Comparison of ENCODE assay signal across 9 cellular contexts in the genomic region with DNA sequence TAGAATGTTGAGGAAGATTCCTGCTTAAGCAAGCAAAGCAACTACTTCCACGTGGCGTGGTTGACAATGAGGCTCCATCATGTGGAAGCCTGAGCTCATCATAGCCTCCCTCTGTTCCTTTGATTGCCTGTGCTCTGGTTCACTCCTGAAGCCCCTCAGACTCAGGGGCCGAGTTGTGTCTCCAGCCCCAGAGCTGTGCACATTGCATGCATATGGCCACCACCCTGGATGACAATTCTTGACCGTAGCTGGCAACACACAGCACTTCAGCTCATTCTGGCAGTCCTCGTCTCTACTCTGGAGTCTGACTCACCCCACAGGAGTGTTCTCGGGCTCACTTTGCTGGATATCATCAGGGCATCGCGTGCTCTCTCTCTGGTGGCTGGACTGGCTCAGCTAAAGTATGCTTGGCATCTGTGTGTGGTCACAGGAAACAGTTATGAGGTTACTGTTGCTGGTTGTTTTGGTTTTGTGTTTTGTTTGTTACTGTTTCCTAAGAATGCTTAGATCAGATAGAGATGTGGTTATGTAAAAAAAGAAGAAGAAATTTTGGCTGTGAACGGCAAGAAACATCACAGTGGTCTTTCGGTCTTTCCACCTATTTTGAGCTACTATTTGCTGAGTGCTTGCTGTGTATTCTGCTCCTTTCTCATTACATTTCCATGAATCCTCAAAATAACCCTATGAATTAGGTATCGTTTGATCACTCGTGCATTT. TPM values are rescaled to one million over a fixed set of nuclear protein-coding genes. Genes with fewer than 3 reads are reported as not detected.
DNase-seq lines count a peak whose midpoint lies in the region; ATAC-seq and TF ChIP-seq lines count a peak whose summit lies in the region.
"Had no signal": no experiment of that assay in that cellular context is flagged by ENCODE, and none has a peak within 500 bp of the region (broad histone marks: within the 10 kb centered on the region; RNA-seq: fewer than 3 reads in every experiment).

No MANE protein-coding gene starts in this region.

- H3K27me3 Mint-ChIP-seq in endothelial cell (ENCODE audit: unreplicated experiment) (peaks cover 4% of the 10 kb centered on the region), mesothelial cell of epicardium (ENCODE audit: low read depth) (peaks cover 2% of the 10 kb centered on the region)
- H3K27me3 Mint-ChIP-seq in natural killer cell treated with Interleukin-12 subunit alpha and Interleukin-12 subunit beta and Interleukin-15 and Interleukin-18, amount 100 ng/mL, for 72 hours = peaks cover under 1 to 7% of the 10 kb centered on the region in 2 donors

- H3K9me3 Mint-ChIP-seq in endothelial cell (ENCODE audit: unreplicated experiment) (no peaks in the 10 kb centered on the region), mesothelial cell of epicardium (no peaks in the 10 kb centered on the region)
- H3K9me3 Mint-ChIP-seq in natural killer cell treated with Interleukin-12 subunit alpha and Interleukin-12 subunit beta and Interleukin-15 and Interleukin-18, amount 100 ng/mL, for 72 hours = no peaks in the 10 kb centered on the region

- H3K4me1 Mint-ChIP-seq in endothelial cell (ENCODE audit: unreplicated experiment) (peaks cover 7% of the 10 kb centered on the region), mesothelial cell of epicardium (peaks cover 6% of the 10 kb centered on the region)
- peaks cover 8 to 9% of the 10 kb centered on the region in 2 donors for H3K4me1 Mint-ChIP-seq in natural killer cell treated with Interleukin-12 subunit alpha and Interleukin-12 subunit beta and Interleukin-15 and Interleukin-18, amount 100 ng/mL, for 72 hours (ENCODE audit: low read depth in 2 of 2)

- peak; percentile 24 to 43 for ATAC-seq in natural killer cell treated with Interleukin-12 subunit alpha and Interleukin-12 subunit beta and Interleukin-15 and Interleukin-18, amount 100 ng/mL, for 72 hours

- DNase-seq in Daoy (ENCODE audit: low read depth) (peak; percentile 98), NCI-H226 (peak; percentile 99), endothelial cell (ENCODE audit: low spot score) (no peak), NCI-H1436 treated with DMSO at 0.1 percent for 48 hours (lab: John Stamatoyannopoulos, UW) (no peak), NCI-H526 (lab: John Stamatoyannopoulos, UW) (no peak), retina (no peak), mesothelial cell of epicardium (ENCODE audit: low spot score in 2 of 2, unreplicated experiment in 2 of 2) (no peak)
- no peak for DNase-seq in natural killer cell treated with Interleukin-12 subunit alpha and Interleukin-12 subunit beta and Interleukin-15 and Interleukin-18, amount 100 ng/mL, for 72 hours (ENCODE audit: low spot score)
- DNase-seq: NCI-H510A had no signal

- H3K36me3 Mint-ChIP-seq in endothelial cell (ENCODE audit: low read depth, unreplicated experiment) (no peaks in the 10 kb centered on the region), mesothelial cell of epicardium (no peaks in the 10 kb centered on the region)
- no peaks in the 10 kb centered on the region for H3K36me3 Mint-ChIP-seq in natural killer cell treated with Interleukin-12 subunit alpha and Interleukin-12 subunit beta and Interleukin-15 and Interleukin-18, amount 100 ng/mL, for 72 hours

- H3K27ac Mint-ChIP-seq in endothelial cell (ENCODE audit: unreplicated experiment) (peak overlapping the region; percentile 53), mesothelial cell of epicardium (no peak overlapping the region)
- H3K27ac Mint-ChIP-seq in natural killer cell treated with Interleukin-12 subunit alpha and Interleukin-12 subunit beta and Interleukin-15 and Interleukin-18, amount 100 ng/mL, for 72 hours = no peak overlapping the region

- TF ChIP-seq CTCF in endothelial cell (IDR thresholded peaks at IDR 0.05; ENCODE audit: unreplicated experiment) (no peak), mesothelial cell of epicardium (IDR thresholded peaks at IDR 0.05; ENCODE audit: unreplicated experiment) (no peak)

- H3K4me3 Mint-ChIP-seq in endothelial cell (ENCODE audit: unreplicated experiment) = no peak overlapping the region
- H3K4me3 Mint-ChIP-seq in natural killer cell treated with Interleukin-12 subunit alpha and Interleukin-12 subunit beta and Interleukin-15 and Interleukin-18, amount 100 ng/mL, for 72 hours = no peak overlapping the region
- H3K4me3 Mint-ChIP-seq in mesothelial cell of epicardium = no peak overlapping the region

RNA-seq across cellular contexts. Expression of gene MRPS22, which starts 41.6 kb away (rescaled TPM):
- total RNA-seq in Daoy (2014; rRNA removed; shearing (Covaris generic)) = 163 and 204 TPM in 2 replicates
- total RNA-seq in endothelial cell (ENCODE audit: unreplicated experiment) (38.1 TPM), mesothelial cell of epicardium (34.2 to 36.3 TPM (median 34.6 TPM) in 3 replicates)
- total RNA-seq in natural killer cell treated with Interleukin-12 subunit alpha and Interleukin-12 subunit beta and Interleukin-15 and Interleukin-18, amount 100 ng/mL, for 72 hours = 10 to 100 TPM; 40.9 to 46.6 TPM

Comparison
In these comparisons a context has a peak if more than half of its experiments do, and no peak if none do; other contexts are left out.
1. DNase-seq: peak in Daoy (single experiment) and NCI-H226 (single experiment); none in endothelial cell (single experiment), natural killer cell treated with Interleukin-12 subunit alpha and Interleukin-12 subunit beta and Interleukin-15 and Interleukin-18, amount 100 ng/mL, for 72 hours (single experiment), NCI-H1436 treated with DMSO at 0.1 percent for 48 hours (single experiment), NCI-H526 (0 of 2), retina (single experiment) and mesothelial cell of epicardium (0 of 2).